In the genomic region with DNA sequence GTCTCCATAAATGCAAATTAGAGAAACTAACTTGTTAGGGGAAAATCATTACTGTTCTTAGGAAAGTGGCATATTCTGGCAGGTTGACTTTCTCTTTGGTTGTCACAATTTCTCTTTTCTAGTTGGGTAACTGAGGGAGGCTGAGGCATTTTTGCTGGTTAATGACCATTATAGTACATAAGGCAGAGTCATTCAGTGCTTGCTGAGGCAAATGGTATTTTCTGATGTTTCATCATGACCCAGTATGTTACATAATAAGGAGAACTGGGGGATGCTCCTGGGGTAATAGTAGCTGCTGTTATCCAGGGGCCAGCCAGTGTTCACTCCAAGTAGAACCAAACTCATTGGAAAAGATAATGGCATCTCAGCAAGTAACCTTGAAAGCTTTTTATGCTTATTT, we compare ENCODE assay signal across 1 cellular context.
TF ChIP-seq lines count a peak whose summit lies in the region.

No MANE protein-coding gene starts in this region.

TF ChIP-seq in GM23338, 12 proteins besides CTCF, POLR2A, EP300 and RAD21:
- TF ChIP-seq, protein P1, sequence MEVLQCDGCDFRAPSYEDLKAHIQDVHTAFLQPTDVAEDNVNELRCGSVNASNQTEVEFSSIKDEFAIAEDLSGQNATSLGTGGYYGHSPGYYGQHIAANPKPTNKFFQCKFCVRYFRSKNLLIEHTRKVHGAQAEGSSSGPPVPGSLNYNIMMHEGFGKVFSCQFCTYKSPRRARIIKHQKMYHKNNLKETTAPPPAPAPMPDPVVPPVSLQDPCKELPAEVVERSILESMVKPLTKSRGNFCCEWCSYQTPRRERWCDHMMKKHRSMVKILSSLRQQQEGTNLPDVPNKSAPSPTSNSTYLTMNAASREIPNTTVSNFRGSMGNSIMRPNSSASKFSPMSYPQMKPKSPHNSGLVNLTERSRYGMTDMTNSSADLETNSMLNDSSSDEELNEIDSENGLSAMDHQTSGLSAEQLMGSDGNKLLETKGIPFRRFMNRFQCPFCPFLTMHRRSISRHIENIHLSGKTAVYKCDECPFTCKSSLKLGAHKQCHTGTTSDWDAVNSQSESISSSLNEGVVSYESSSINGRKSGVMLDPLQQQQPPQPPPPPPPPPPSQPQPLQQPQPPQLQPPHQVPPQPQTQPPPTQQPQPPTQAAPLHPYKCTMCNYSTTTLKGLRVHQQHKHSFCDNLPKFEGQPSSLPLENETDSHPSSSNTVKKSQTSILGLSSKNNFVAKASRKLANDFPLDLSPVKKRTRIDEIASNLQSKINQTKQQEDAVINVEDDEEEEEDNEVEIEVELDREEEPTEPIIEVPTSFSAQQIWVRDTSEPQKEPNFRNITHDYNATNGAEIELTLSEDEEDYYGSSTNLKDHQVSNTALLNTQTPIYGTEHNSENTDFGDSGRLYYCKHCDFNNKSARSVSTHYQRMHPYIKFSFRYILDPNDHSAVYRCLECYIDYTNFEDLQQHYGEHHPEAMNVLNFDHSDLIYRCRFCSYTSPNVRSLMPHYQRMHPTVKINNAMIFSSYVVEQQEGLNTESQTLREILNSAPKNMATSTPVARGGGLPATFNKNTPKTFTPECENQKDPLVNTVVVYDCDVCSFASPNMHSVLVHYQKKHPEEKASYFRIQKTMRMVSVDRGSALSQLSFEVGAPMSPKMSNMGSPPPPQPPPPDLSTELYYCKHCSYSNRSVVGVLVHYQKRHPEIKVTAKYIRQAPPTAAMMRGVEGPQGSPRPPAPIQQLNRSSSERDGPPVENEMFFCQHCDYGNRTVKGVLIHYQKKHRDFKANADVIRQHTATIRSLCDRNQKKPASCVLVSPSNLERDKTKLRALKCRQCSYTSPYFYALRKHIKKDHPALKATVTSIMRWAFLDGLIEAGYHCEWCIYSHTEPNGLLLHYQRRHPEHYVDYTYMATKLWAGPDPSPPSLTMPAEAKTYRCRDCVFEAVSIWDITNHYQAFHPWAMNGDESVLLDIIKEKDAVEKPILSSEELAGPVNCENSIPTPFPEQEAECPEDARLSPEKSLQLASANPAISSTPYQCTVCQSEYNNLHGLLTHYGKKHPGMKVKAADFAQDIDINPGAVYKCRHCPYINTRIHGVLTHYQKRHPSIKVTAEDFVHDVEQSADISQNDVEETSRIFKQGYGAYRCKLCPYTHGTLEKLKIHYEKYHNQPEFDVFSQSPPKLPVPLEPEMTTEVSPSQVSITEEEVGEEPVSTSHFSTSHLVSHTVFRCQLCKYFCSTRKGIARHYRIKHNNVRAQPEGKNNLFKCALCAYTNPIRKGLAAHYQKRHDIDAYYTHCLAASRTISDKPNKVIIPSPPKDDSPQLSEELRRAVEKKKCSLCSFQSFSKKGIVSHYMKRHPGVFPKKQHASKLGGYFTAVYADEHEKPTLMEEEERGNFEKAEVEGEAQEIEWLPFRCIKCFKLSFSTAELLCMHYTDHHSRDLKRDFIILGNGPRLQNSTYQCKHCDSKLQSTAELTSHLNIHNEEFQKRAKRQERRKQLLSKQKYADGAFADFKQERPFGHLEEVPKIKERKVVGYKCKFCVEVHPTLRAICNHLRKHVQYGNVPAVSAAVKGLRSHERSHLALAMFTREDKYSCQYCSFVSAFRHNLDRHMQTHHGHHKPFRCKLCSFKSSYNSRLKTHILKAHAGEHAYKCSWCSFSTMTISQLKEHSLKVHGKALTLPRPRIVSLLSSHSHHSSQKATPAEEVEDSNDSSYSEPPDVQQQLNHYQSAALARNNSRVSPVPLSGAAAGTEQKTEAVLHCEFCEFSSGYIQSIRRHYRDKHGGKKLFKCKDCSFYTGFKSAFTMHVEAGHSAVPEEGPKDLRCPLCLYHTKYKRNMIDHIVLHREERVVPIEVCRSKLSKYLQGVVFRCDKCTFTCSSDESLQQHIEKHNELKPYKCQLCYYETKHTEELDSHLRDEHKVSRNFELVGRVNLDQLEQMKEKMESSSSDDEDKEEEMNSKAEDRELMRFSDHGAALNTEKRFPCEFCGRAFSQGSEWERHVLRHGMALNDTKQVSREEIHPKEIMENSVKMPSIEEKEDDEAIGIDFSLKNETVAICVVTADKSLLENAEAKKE (CRISPR knock-in tag; IDR thresholded peaks at IDR 0.05), result no peak
- TF ChIP-seq EZH2 (IDR thresholded peaks at IDR 0.05; ENCODE audit: low read depth, unreplicated experiment) (no peak), NANOG (IDR thresholded peaks at IDR 0.05; ENCODE audit: borderline replicate concordance) (no peak), ZNF114 (CRISPR knock-in tag; IDR thresholded peaks at IDR 0.05) (no peak), JUNB (IDR thresholded peaks at IDR 0.05; ENCODE audit: unreplicated experiment) (no peak), POLR2AphosphoS5 (IDR thresholded peaks at IDR 0.05; ENCODE audit: low read depth) (no peak), ZNF331 (CRISPR knock-in tag; IDR thresholded peaks at IDR 0.05; ENCODE audit: low read depth) (no peak), STAT1 (IDR thresholded peaks at IDR 0.05; ENCODE audit: unreplicated experiment) (no peak), CREB1 (CRISPR knock-in tag; IDR thresholded peaks at IDR 0.05; ENCODE audit: low read depth) (no peak), EZH2phosphoT487 (IDR thresholded peaks at IDR 0.05; ENCODE audit: unreplicated experiment) (no peak)
- TF ChIP-seq, protein P2, sequence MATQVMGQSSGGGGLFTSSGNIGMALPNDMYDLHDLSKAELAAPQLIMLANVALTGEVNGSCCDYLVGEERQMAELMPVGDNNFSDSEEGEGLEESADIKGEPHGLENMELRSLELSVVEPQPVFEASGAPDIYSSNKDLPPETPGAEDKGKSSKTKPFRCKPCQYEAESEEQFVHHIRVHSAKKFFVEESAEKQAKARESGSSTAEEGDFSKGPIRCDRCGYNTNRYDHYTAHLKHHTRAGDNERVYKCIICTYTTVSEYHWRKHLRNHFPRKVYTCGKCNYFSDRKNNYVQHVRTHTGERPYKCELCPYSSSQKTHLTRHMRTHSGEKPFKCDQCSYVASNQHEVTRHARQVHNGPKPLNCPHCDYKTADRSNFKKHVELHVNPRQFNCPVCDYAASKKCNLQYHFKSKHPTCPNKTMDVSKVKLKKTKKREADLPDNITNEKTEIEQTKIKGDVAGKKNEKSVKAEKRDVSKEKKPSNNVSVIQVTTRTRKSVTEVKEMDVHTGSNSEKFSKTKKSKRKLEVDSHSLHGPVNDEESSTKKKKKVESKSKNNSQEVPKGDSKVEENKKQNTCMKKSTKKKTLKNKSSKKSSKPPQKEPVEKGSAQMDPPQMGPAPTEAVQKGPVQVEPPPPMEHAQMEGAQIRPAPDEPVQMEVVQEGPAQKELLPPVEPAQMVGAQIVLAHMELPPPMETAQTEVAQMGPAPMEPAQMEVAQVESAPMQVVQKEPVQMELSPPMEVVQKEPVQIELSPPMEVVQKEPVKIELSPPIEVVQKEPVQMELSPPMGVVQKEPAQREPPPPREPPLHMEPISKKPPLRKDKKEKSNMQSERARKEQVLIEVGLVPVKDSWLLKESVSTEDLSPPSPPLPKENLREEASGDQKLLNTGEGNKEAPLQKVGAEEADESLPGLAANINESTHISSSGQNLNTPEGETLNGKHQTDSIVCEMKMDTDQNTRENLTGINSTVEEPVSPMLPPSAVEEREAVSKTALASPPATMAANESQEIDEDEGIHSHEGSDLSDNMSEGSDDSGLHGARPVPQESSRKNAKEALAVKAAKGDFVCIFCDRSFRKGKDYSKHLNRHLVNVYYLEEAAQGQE (IDR thresholded peaks at IDR 0.05; ENCODE audit: unreplicated experiment), result no peak
- TF ChIP-seq, protein P3, sequence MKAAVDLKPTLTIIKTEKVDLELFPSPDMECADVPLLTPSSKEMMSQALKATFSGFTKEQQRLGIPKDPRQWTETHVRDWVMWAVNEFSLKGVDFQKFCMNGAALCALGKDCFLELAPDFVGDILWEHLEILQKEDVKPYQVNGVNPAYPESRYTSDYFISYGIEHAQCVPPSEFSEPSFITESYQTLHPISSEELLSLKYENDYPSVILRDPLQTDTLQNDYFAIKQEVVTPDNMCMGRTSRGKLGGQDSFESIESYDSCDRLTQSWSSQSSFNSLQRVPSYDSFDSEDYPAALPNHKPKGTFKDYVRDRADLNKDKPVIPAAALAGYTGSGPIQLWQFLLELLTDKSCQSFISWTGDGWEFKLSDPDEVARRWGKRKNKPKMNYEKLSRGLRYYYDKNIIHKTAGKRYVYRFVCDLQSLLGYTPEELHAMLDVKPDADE (IDR thresholded peaks at IDR 0.05), result no peak
